In genomic region chr21:45074818-45075605, GRCh38 we compare ENCODE assay signal across 1 cellular context.
TF ChIP-seq lines count a peak whose summit lies in the region.

No MANE protein-coding gene starts in this region.

TF ChIP-seq in HepG2, 621 proteins besides CTCF, POLR2A, EP300 and RAD21 (continued from another document and continues in another):
- peak; percentile 51; the same call in 1 of the 2 replicates for TF ChIP-seq NFAT5 (CRISPR knock-in tag; IDR thresholded peaks at IDR 0.05)
- no peak for TF ChIP-seq ZBTB39 (CRISPR knock-in tag; IDR thresholded peaks at IDR 0.05)
- no peak for TF ChIP-seq FOXK2 (IDR thresholded peaks at IDR 0.05)
- TF ChIP-seq ZBTB38 (CRISPR knock-in tag; IDR thresholded peaks at IDR 0.05), result peak; percentile 45; the same call in 1 of the 2 replicates
- no peak for TF ChIP-seq PAX8 (CRISPR knock-in tag; IDR thresholded peaks at IDR 0.05; ENCODE audit: borderline replicate concordance)
- TF ChIP-seq CENPT (CRISPR knock-in tag; IDR thresholded peaks at IDR 0.05; ENCODE audit: low read depth), result 0 out of 2 replicates have a peak, but pooled peaks have one; percentile 27
- no peak for TF ChIP-seq ZBTB21 (CRISPR knock-in tag; IDR thresholded peaks at IDR 0.05)
- no peak for TF ChIP-seq SYNCRIP (IDR thresholded peaks at IDR 0.05; ENCODE audit: insufficient read depth, low read depth, low read length)
- TF ChIP-seq ISX (CRISPR knock-in tag; conservative IDR thresholded peaks at IDR 0.05), result no peak
- TF ChIP-seq BCL6 (CRISPR knock-in tag; IDR thresholded peaks at IDR 0.05), result no peak
- no peak for TF ChIP-seq CHCHD3 (CRISPR knock-in tag; IDR thresholded peaks at IDR 0.05)
- no peak for TF ChIP-seq ELF4 (CRISPR knock-in tag; IDR thresholded peaks at IDR 0.05; ENCODE audit: borderline replicate concordance)
- no peak for TF ChIP-seq ZNF704 (CRISPR knock-in tag; IDR thresholded peaks at IDR 0.05; ENCODE audit: borderline replicate concordance)
- no peak for TF ChIP-seq RARG (CRISPR knock-in tag; IDR thresholded peaks at IDR 0.05; ENCODE audit: low read depth)
- no peak for TF ChIP-seq GTF2F1 (IDR thresholded peaks at IDR 0.05; ENCODE audit: low read length)
- TF ChIP-seq ZNF329 (CRISPR knock-in tag; IDR thresholded peaks at IDR 0.05; ENCODE audit: low read depth), result no peak
- peak; percentile 84 for TF ChIP-seq ZNF777 (CRISPR knock-in tag; IDR thresholded peaks at IDR 0.05)
- TF ChIP-seq RFX3 (CRISPR knock-in tag; IDR thresholded peaks at IDR 0.05), result no peak
- TF ChIP-seq ZNF770 (CRISPR knock-in tag; IDR thresholded peaks at IDR 0.05), result peak; percentile 97
- TF ChIP-seq SOX13 (IDR thresholded peaks at IDR 0.05), result no peak
- TF ChIP-seq SOX13 (CRISPR knock-in tag; conservative IDR thresholded peaks at IDR 0.05 in 1 of 2, IDR thresholded peaks at IDR 0.05 in 1 of 2), result no peak
- TF ChIP-seq ZFP36 (IDR thresholded peaks at IDR 0.05; ENCODE audit: borderline replicate concordance, low read depth, low read length, partially characterized antibody), result no peak
- TF ChIP-seq MYC (CRISPR knock-in tag; IDR thresholded peaks at IDR 0.05; ENCODE audit: borderline replicate concordance), result no peak; the same call in 1 of the 2 replicates
- TF ChIP-seq, protein P1, sequence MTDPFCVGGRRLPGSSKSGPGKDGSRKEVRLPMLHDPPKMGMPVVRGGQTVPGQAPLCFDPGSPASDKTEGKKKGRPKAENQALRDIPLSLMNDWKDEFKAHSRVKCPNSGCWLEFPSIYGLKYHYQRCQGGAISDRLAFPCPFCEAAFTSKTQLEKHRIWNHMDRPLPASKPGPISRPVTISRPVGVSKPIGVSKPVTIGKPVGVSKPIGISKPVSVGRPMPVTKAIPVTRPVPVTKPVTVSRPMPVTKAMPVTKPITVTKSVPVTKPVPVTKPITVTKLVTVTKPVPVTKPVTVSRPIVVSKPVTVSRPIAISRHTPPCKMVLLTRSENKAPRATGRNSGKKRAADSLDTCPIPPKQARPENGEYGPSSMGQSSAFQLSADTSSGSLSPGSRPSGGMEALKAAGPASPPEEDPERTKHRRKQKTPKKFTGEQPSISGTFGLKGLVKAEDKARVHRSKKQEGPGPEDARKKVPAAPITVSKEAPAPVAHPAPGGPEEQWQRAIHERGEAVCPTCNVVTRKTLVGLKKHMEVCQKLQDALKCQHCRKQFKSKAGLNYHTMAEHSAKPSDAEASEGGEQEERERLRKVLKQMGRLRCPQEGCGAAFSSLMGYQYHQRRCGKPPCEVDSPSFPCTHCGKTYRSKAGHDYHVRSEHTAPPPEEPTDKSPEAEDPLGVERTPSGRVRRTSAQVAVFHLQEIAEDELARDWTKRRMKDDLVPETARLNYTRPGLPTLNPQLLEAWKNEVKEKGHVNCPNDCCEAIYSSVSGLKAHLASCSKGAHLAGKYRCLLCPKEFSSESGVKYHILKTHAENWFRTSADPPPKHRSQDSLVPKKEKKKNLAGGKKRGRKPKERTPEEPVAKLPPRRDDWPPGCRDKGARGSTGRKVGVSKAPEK (CRISPR knock-in tag; IDR thresholded peaks at IDR 0.05; ENCODE audit: borderline replicate concordance), result no peak
- TF ChIP-seq ZNF883 (CRISPR knock-in tag; IDR thresholded peaks at IDR 0.05; ENCODE audit: not compliant biosample characterization), result peak; percentile 59
- no peak for TF ChIP-seq ZKSCAN5 (CRISPR knock-in tag; IDR thresholded peaks at IDR 0.05)
- TF ChIP-seq ZNF816 (CRISPR knock-in tag; IDR thresholded peaks at IDR 0.05; ENCODE audit: borderline replicate concordance), result no peak
- TF ChIP-seq, protein P2, sequence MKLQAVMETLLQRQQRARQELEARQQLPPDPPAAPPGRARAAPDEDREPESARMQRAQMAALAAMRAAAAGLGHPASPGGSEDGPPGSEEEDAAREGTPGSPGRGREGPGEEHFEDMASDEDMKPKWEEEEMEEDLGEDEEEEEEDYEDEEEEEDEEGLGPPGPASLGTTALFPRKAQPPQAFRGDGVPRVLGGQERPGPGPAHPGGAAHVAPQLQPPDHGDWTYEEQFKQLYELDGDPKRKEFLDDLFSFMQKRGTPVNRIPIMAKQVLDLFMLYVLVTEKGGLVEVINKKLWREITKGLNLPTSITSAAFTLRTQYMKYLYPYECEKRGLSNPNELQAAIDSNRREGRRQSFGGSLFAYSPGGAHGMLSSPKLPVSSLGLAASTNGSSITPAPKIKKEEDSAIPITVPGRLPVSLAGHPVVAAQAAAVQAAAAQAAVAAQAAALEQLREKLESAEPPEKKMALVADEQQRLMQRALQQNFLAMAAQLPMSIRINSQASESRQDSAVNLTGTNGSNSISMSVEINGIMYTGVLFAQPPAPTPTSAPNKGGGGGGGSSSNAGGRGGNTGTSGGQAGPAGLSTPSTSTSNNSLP (IDR thresholded peaks at IDR 0.05; ENCODE audit: low read depth, low read length), result no peak
- TF ChIP-seq, protein P3, sequence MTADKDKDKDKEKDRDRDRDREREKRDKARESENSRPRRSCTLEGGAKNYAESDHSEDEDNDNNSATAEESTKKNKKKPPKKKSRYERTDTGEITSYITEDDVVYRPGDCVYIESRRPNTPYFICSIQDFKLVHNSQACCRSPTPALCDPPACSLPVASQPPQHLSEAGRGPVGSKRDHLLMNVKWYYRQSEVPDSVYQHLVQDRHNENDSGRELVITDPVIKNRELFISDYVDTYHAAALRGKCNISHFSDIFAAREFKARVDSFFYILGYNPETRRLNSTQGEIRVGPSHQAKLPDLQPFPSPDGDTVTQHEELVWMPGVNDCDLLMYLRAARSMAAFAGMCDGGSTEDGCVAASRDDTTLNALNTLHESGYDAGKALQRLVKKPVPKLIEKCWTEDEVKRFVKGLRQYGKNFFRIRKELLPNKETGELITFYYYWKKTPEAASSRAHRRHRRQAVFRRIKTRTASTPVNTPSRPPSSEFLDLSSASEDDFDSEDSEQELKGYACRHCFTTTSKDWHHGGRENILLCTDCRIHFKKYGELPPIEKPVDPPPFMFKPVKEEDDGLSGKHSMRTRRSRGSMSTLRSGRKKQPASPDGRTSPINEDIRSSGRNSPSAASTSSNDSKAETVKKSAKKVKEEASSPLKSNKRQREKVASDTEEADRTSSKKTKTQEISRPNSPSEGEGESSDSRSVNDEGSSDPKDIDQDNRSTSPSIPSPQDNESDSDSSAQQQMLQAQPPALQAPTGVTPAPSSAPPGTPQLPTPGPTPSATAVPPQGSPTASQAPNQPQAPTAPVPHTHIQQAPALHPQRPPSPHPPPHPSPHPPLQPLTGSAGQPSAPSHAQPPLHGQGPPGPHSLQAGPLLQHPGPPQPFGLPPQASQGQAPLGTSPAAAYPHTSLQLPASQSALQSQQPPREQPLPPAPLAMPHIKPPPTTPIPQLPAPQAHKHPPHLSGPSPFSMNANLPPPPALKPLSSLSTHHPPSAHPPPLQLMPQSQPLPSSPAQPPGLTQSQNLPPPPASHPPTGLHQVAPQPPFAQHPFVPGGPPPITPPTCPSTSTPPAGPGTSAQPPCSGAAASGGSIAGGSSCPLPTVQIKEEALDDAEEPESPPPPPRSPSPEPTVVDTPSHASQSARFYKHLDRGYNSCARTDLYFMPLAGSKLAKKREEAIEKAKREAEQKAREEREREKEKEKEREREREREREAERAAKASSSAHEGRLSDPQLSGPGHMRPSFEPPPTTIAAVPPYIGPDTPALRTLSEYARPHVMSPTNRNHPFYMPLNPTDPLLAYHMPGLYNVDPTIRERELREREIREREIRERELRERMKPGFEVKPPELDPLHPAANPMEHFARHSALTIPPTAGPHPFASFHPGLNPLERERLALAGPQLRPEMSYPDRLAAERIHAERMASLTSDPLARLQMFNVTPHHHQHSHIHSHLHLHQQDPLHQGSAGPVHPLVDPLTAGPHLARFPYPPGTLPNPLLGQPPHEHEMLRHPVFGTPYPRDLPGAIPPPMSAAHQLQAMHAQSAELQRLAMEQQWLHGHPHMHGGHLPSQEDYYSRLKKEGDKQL (CRISPR knock-in tag; IDR thresholded peaks at IDR 0.05; ENCODE audit: low read depth), result no peak
- TF ChIP-seq ZNF281 (CRISPR knock-in tag; IDR thresholded peaks at IDR 0.05; ENCODE audit: borderline replicate concordance), result no peak
